Comparison of ENCODE assay signal across 26 cellular contexts in the genomic region with DNA sequence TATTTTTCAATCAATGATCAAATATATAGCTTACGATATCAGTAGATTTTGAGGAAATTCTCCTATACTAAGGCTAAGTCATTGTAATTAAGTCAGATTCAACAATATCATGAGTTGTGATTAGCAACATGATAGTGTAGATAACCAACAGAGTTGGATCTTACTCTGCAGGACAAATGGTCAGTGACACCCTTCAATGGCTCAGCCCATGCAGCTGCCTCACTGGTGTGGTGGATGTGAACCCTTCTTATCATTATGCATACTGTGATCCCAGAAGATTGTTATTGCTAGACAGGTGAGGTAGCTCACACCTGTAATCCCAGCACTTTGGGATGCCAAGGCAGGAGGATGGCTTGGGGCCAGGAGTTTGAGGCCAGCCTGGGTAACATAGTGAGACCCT.
"Had no signal": no experiment of that assay in that cellular context is flagged by ENCODE, and none has a peak within 500 bp of the region (broad histone marks: within the 10 kb centered on the region; RNA-seq: fewer than 3 reads in every experiment).

No MANE protein-coding gene starts in this region.

- FAIRE-seq: colon, endothelial cell of umbilical vein had no signal

- H3K4me2 ChIP-seq: hepatocyte had no signal

- H3K9me3 ChIP-seq: left ventricle myocardium inferior, neutrophil, ovary, psoas muscle, right atrium auricular region, tibial artery had no signal

- H3K27ac ChIP-seq: brain microvascular endothelial cell, hepatocyte, left ventricle myocardium inferior, neutrophil, ovary, psoas muscle, right atrium auricular region, tibial artery, VCaP had no signal

- DNase-seq: activated CD4-positive, alpha-beta T cell treated with anti-CD3 and anti-CD28 coated beads for 1 hour; activated CD4-positive, alpha-beta T cell treated with anti-CD3 and anti-CD28 coated beads, Interleukin-2, amount 50 U/mL, for 1 hour; activated CD8-positive, alpha-beta T cell treated with anti-CD3 and anti-CD28 coated beads, Interleukin-2, amount 10 ng/mL, durations not matched to agents 7 days and 5 days; activated gamma-delta T cell treated with Interleukin-2 at 50 U/mL for 16 hours; aorta; brain microvascular endothelial cell; effector memory CD4-positive, alpha-beta T cell; foreskin melanocyte; glutamatergic neuron; left ventricle myocardium inferior; midbrain; natural killer cell; ovary; psoas muscle; stimulated activated CD4-positive, alpha-beta T cell treated with anti-CD3 and anti-CD28 coated beads, Interleukin-12 subunit alpha, Interleukin-12 subunit beta, amount 100 ng/mL, for 4 hours; stimulated activated naive CD8-positive, alpha-beta T cell treated with anti-CD3 and anti-CD28 coated beads, Interleukin-15, amount 100 ng/mL, for 72 hours; tibial artery had no signal

- H2AFZ ChIP-seq: hepatocyte had no signal

- H3K4me3 ChIP-seq: hepatocyte, left ventricle myocardium inferior, ovary, psoas muscle, right atrium auricular region, tibial artery had no signal

- H3K27me3 ChIP-seq: brain microvascular endothelial cell, hepatocyte, ovary, right atrium auricular region, tibial artery had no signal

- ATAC-seq: activated CD8-positive, alpha-beta T cell treated with anti-CD3 and anti-CD28 coated beads, Interleukin-2, amount 10 ng/mL, durations not matched to agents 7 days and 5 days; activated naive CD4-positive, alpha-beta T cell treated with anti-CD3 and anti-CD28 coated beads, Interleukin-2, amount 50 U/mL, for 72 hours; esophagus mucosa; natural killer cell; psoas muscle; stimulated activated effector memory CD8-positive, alpha-beta T cell treated with anti-CD3 and anti-CD28 coated beads, Interleukin-12 subunit alpha, Interleukin-12 subunit beta, amount 100 ng/mL, for 72 hours; stimulated activated naive CD8-positive, alpha-beta T cell treated with anti-CD3 and anti-CD28 coated beads, Interleukin-15, amount 100 ng/mL, for 72 hours had no signal

- H3K36me3 ChIP-seq: brain microvascular endothelial cell, left ventricle myocardium inferior, neutrophil, ovary, right atrium auricular region, tibial artery had no signal
